28 cellular contexts compared by ENCODE assay signal in the genomic region with DNA sequence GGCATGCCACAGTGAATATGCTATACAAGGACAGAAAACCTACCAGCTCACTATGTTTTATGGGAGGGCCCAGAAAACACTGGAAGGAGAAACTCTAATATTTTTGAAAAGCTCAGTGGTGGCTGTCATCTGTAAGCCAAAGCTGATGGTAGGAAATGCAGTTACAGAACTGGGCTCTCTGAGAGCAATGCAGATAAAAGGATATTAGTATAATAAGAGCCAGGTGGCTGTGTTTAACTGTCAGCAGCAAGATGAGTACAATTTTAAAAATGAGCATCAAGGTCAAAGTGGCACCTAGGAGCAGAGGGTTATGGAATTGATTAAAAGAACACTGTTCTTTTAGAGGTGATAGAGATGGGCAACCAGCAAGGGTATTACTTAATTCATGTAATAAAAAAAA.
"Had no signal": no experiment of that assay in that cellular context is flagged by ENCODE, and none has a peak within 500 bp of the region (broad histone marks: within the 10 kb centered on the region; RNA-seq: fewer than 3 reads in every experiment).

No MANE protein-coding gene starts in this region.

- H2AFZ ChIP-seq: parathyroid adenoma had no signal

- DNase-seq: naive thymus-derived CD8-positive, alpha-beta T cell; nephron progenitor cell; occipital lobe; ovary; posterior cingulate gyrus; right cardiac atrium; right lobe of liver; sigmoid colon; small intestine; stimulated activated CD4-positive, alpha-beta T cell treated with anti-CD3 and anti-CD28 coated beads, Interleukin-15, amount 100 ng/mL, for 24 hours; stimulated activated CD4-positive, alpha-beta T cell treated with anti-CD3 and anti-CD28 coated beads, Interleukin-2, amount 100 ng/mL, for 24 hours; stimulated activated CD4-positive, alpha-beta T cell treated with anti-CD3 and anti-CD28 coated beads, Interleukin-2, amount 100 ng/mL, for 48 hours; stimulated activated CD4-positive, alpha-beta T cell treated with anti-CD3 and anti-CD28 coated beads, Interleukin-4, amount 100 ng/mL, for 24 hours; stimulated activated naive B cell treated with anti-CD40 and anti-IgM and Interleukin-4, amounts not matched to agents 10 μg/mL and 1 μg/mL and 100 μg/mL, for 72 hours; stimulated activated naive CD4-positive, alpha-beta T cell treated with Interleukin-2 at 50 U/mL for 16 hours; stomach; thyroid gland; trophoblast cell; upper lobe of left lung had no signal

- H3K27ac ChIP-seq: ovary, parathyroid adenoma, prostate gland, right lobe of liver, sigmoid colon, stomach, thoracic aorta, thyroid gland, tibial nerve, upper lobe of left lung, vagina had no signal

- H3K79me2 ChIP-seq: parathyroid adenoma had no signal

- H3K27ac Mint-ChIP-seq: naive thymus-derived CD8-positive, alpha-beta T cell; natural killer cell treated with Interleukin-12 subunit alpha and Interleukin-12 subunit beta and Interleukin-15 and Interleukin-18, amount 100 ng/mL, for 72 hours; nephron progenitor cell; stimulated activated effector memory CD8-positive, alpha-beta T cell treated with anti-CD3 and anti-CD28 coated beads, Interleukin-12 subunit alpha, Interleukin-12 subunit beta, amount 100 ng/mL, for 72 hours; stimulated activated naive B cell treated with anti-CD40 and anti-IgM and Interleukin-4, amounts not matched to agents 10 μg/mL and 1 μg/mL and 100 μg/mL, for 72 hours; stimulated activated naive CD8-positive, alpha-beta T cell treated with anti-CD3 and anti-CD28 coated beads, Interleukin-15, Interleukin-2, amounts not matched to agents 100 ng/mL and 50 ng/mL, for 24 hours had no signal

- H3K9me3 ChIP-seq: ovary, prostate gland, right lobe of liver, sigmoid colon, stomach, thoracic aorta, thyroid gland, upper lobe of left lung, vagina had no signal

- H3K4me1 ChIP-seq: parathyroid adenoma, prostate gland, right lobe of liver, sigmoid colon, stomach, thyroid gland, tibial nerve, upper lobe of left lung, vagina had no signal

- H3K27me3 ChIP-seq: ovary, right lobe of liver, sigmoid colon, stomach, thyroid gland, tibial nerve, upper lobe of left lung, vagina had no signal

- H3K36me3 Mint-ChIP-seq: naive thymus-derived CD8-positive, alpha-beta T cell; natural killer cell treated with Interleukin-12 subunit alpha and Interleukin-12 subunit beta and Interleukin-15 and Interleukin-18, amount 100 ng/mL, for 72 hours; stimulated activated effector memory CD8-positive, alpha-beta T cell treated with anti-CD3 and anti-CD28 coated beads, Interleukin-12 subunit alpha, Interleukin-12 subunit beta, amount 100 ng/mL, for 72 hours; stimulated activated naive B cell treated with anti-CD40 and anti-IgM and Interleukin-4, amounts not matched to agents 10 μg/mL and 1 μg/mL and 100 μg/mL, for 72 hours had no signal

- H3K9ac ChIP-seq: parathyroid adenoma had no signal

- H3K27me3 Mint-ChIP-seq: natural killer cell treated with Interleukin-12 subunit alpha and Interleukin-12 subunit beta and Interleukin-15 and Interleukin-18, amount 100 ng/mL, for 72 hours; stimulated activated naive CD8-positive, alpha-beta T cell treated with anti-CD3 and anti-CD28 coated beads, Interleukin-15, Interleukin-2, amounts not matched to agents 100 ng/mL and 50 ng/mL, for 24 hours had no signal

- H3K4me3 ChIP-seq: ovary, prostate gland, right lobe of liver, sigmoid colon, stomach, thoracic aorta, thyroid gland, tibial nerve, upper lobe of left lung, vagina had no signal

- H3K4me1 Mint-ChIP-seq: naive thymus-derived CD8-positive, alpha-beta T cell; neural crest cell; stimulated activated effector memory CD8-positive, alpha-beta T cell treated with anti-CD3 and anti-CD28 coated beads, Interleukin-12 subunit alpha, Interleukin-12 subunit beta, amount 100 ng/mL, for 72 hours; stimulated activated naive B cell treated with anti-CD40 and anti-IgM and Interleukin-4, amounts not matched to agents 10 μg/mL and 1 μg/mL and 100 μg/mL, for 72 hours had no signal

- H3K36me3 ChIP-seq: ovary, prostate gland, right lobe of liver, sigmoid colon, stomach, thoracic aorta, thyroid gland, tibial nerve, upper lobe of left lung, vagina had no signal

- H3K9me3 Mint-ChIP-seq: natural killer cell treated with Interleukin-12 subunit alpha and Interleukin-12 subunit beta and Interleukin-15 and Interleukin-18, amount 100 ng/mL, for 72 hours; stimulated activated naive B cell treated with anti-CD40 and anti-IgM and Interleukin-4, amounts not matched to agents 10 μg/mL and 1 μg/mL and 100 μg/mL, for 72 hours had no signal

- ATAC-seq: naive thymus-derived CD8-positive, alpha-beta T cell; natural killer cell treated with Interleukin-12 subunit alpha and Interleukin-12 subunit beta and Interleukin-15 and Interleukin-18, amount 100 ng/mL, for 72 hours; right cardiac atrium; right lobe of liver; stimulated activated effector memory CD8-positive, alpha-beta T cell treated with anti-CD3 and anti-CD28 coated beads, Interleukin-12 subunit alpha, Interleukin-12 subunit beta, amount 100 ng/mL, for 72 hours; stimulated activated naive B cell treated with anti-CD40 and anti-IgM and Interleukin-4, amounts not matched to agents 10 μg/mL and 1 μg/mL and 100 μg/mL, for 72 hours had no signal

- H3K4me3 Mint-ChIP-seq: naive thymus-derived CD8-positive, alpha-beta T cell; natural killer cell treated with Interleukin-12 subunit alpha and Interleukin-12 subunit beta and Interleukin-15 and Interleukin-18, amount 100 ng/mL, for 72 hours; nephron progenitor cell; neural crest cell; stimulated activated effector memory CD8-positive, alpha-beta T cell treated with anti-CD3 and anti-CD28 coated beads, Interleukin-12 subunit alpha, Interleukin-12 subunit beta, amount 100 ng/mL, for 72 hours; stimulated activated naive B cell treated with anti-CD40 and anti-IgM and Interleukin-4, amounts not matched to agents 10 μg/mL and 1 μg/mL and 100 μg/mL, for 72 hours; stimulated activated naive CD8-positive, alpha-beta T cell treated with anti-CD3 and anti-CD28 coated beads, Interleukin-15, Interleukin-2, amounts not matched to agents 100 ng/mL and 50 ng/mL, for 24 hours had no signal
